ENCODE assay signal across 21 cellular contexts in genomic region chr6:37426058-37426944, GRCh38. TPM values are rescaled to one million over a fixed set of nuclear protein-coding genes. Genes with fewer than 3 reads are reported as not detected.
DNase-seq lines count a peak whose midpoint lies in the region; ATAC-seq and FAIRE-seq lines count a peak whose summit lies in the region.
"Had no signal": no experiment of that assay in that cellular context is flagged by ENCODE, and none has a peak within 500 bp of the region (broad histone marks: within the 10 kb centered on the region; RNA-seq: fewer than 3 reads in every experiment).

No MANE protein-coding gene starts in this region.

- 50 to 70% (median 63%) methylated on average over 4 of the region's 4 CpGs for WGBS in small intestine, 3 donors

- H3K4me2 ChIP-seq in Karpas-422 (ENCODE audit: low read depth, low read length, poor library complexity, severe bottlenecking): no peak overlapping the region
- H3K4me2 ChIP-seq: A549 had no signal

- no peak overlapping the region; the same call in 1 of the 2 replicates for H2AFZ ChIP-seq in Karpas-422 (ENCODE audit: low read length)

- no peaks in the 10 kb centered on the region for H3K9me2 ChIP-seq in Karpas-422 (replicated peaks; ENCODE audit: insufficient read depth, low read length)

- H3K4me1 ChIP-seq in Karpas-422 (ENCODE audit: low read length): no peaks in the 10 kb centered on the region
- peaks cover 4 to 11% of the 10 kb centered on the region in 2 donors for H3K4me1 ChIP-seq in duodenal mucosa (ENCODE audit: control insufficient read depth in 1 of 2, insufficient read depth in 2 of 2, low read length in 2 of 2)
- no peaks in the 10 kb centered on the region for H3K4me1 ChIP-seq in small intestine (ENCODE audit: control insufficient read depth in 2 of 2, insufficient read depth in 1 of 2, low read depth in 1 of 2, low read length in 1 of 2)
- H3K4me1 ChIP-seq: A549 had no signal

- H3K36me3 ChIP-seq in Karpas-422 (ENCODE audit: insufficient read depth, low read length) (no peaks in the 10 kb centered on the region), duodenal mucosa (ENCODE audit: control insufficient read depth in 1 of 2, insufficient read depth in 2 of 2, low read length in 2 of 2) (no peaks in the 10 kb centered on the region), small intestine (ENCODE audit: control insufficient read depth in 2 of 2, insufficient read depth in 2 of 2, low read length in 2 of 2) (no peaks in the 10 kb centered on the region)

- H3K79me2 ChIP-seq in Karpas-422 (ENCODE audit: low read length): no peaks in the 10 kb centered on the region

- no peak for DNase-seq in activated T-cell treated with anti-CD3 and anti-CD28 coated beads, Interleukin-2, amount 50 U/mL, for 72 hours
- no peak for DNase-seq in activated T-cell treated with anti-CD3 and anti-CD28 coated beads, Interleukin-2, amount 50 U/mL, for 24 hours
- peak; percentile 11 for DNase-seq in Karpas-422
- DNase-seq in small intestine: no peak
- DNase-seq in NCI-H2227 treated with DMSO at 0.1 percent for 48 hours (lab: John Stamatoyannopoulos, UW): no peak
- DNase-seq in activated CD4-positive, alpha-beta memory T cell treated with anti-CD3 and anti-CD28 coated beads, Interleukin-2, amount 10 ng/mL, durations not matched to agents 7 days and 5 days: no peak
- DNase-seq: 8988T; ACHN; C1 segment of cervical spinal cord; Calu3; CD4-positive, alpha-beta memory T cell; COR-L47; DMS53; DMS79 treated with DMSO at 0.1 percent for 48 hours; GOT3; H7; HCEC 1CT had no signal

- H3K9ac ChIP-seq in Karpas-422 (ENCODE audit: low read length) (no peak overlapping the region), duodenal mucosa (ENCODE audit: low read depth in 1 of 2, low read length in 2 of 2) (no peak overlapping the region)

- H3K27ac ChIP-seq in Karpas-422 (ENCODE audit: low read length) (no peak overlapping the region), duodenal mucosa (ENCODE audit: low read depth, low read length) (no peak overlapping the region), small intestine (ENCODE audit: low read depth in 1 of 2, low read length in 1 of 2) (no peak overlapping the region)
- H3K27ac ChIP-seq: A549 had no signal

- no peak for ATAC-seq in activated T-cell treated with anti-CD3 and anti-CD28 coated beads, Interleukin-2, amount 50 U/mL, for 72 hours (replicated peaks in 1 of 2)

- CTCF ChIA-PET in activated CD4-positive, alpha-beta memory T cell treated with anti-CD3 and anti-CD28 coated beads, Interleukin-2, amount 10 ng/mL, durations not matched to agents 7 days and 5 days (lab: Charles Lee): no interaction called here

- H3K27ac Mint-ChIP-seq in activated T-cell treated with anti-CD3 and anti-CD28 coated beads, Interleukin-2, amount 50 U/mL, for 72 hours: peak overlapping the region; percentile 44
- H3K27ac Mint-ChIP-seq in activated T-cell treated with anti-CD3 and anti-CD28 coated beads, Interleukin-2, amount 50 U/mL, for 24 hours: no peak overlapping the region
- H3K27ac Mint-ChIP-seq in activated CD4-positive, alpha-beta memory T cell treated with anti-CD3 and anti-CD28 coated beads, Interleukin-2, amount 10 ng/mL, durations not matched to agents 7 days and 5 days: no peak overlapping the region
- H3K27ac Mint-ChIP-seq: CD4-positive, alpha-beta memory T cell had no signal

- FAIRE-seq in G401.6 (lab: Jason Lieb, UNC) (peak; percentile 50), small intestine (lab: Jason Lieb, UNC) (no peak)
- FAIRE-seq: A549, GM12892 had no signal

- no peaks in the 10 kb centered on the region for H3K9me3 Mint-ChIP-seq in activated T-cell treated with anti-CD3 and anti-CD28 coated beads, Interleukin-2, amount 50 U/mL, for 72 hours
- H3K9me3 Mint-ChIP-seq in activated T-cell treated with anti-CD3 and anti-CD28 coated beads, Interleukin-2, amount 50 U/mL, for 24 hours: no peaks in the 10 kb centered on the region
- H3K9me3 Mint-ChIP-seq in activated CD4-positive, alpha-beta memory T cell treated with anti-CD3 and anti-CD28 coated beads, Interleukin-2, amount 10 ng/mL, durations not matched to agents 7 days and 5 days: no peaks in the 10 kb centered on the region

- H3K27me3 Mint-ChIP-seq in activated T-cell treated with anti-CD3 and anti-CD28 coated beads, Interleukin-2, amount 50 U/mL, for 72 hours (ENCODE audit: low read depth): peaks cover 11% of the 10 kb centered on the region
- peaks cover 3% of the 10 kb centered on the region for H3K27me3 Mint-ChIP-seq in activated T-cell treated with anti-CD3 and anti-CD28 coated beads, Interleukin-2, amount 50 U/mL, for 24 hours
- H3K27me3 Mint-ChIP-seq in activated CD4-positive, alpha-beta memory T cell treated with anti-CD3 and anti-CD28 coated beads, Interleukin-2, amount 10 ng/mL, durations not matched to agents 7 days and 5 days: peaks cover 28% of the 10 kb centered on the region

- H3K36me3 Mint-ChIP-seq in activated T-cell treated with anti-CD3 and anti-CD28 coated beads, Interleukin-2, amount 50 U/mL, for 72 hours (ENCODE audit: insufficient read depth in 2 of 2): no peaks in the 10 kb centered on the region
- H3K36me3 Mint-ChIP-seq in activated T-cell treated with anti-CD3 and anti-CD28 coated beads, Interleukin-2, amount 50 U/mL, for 24 hours (ENCODE audit: low read depth): no peaks in the 10 kb centered on the region
- no peaks in the 10 kb centered on the region for H3K36me3 Mint-ChIP-seq in activated CD4-positive, alpha-beta memory T cell treated with anti-CD3 and anti-CD28 coated beads, Interleukin-2, amount 10 ng/mL, durations not matched to agents 7 days and 5 days (ENCODE audit: low read depth)
- H3K36me3 Mint-ChIP-seq: CD4-positive, alpha-beta memory T cell had no signal

- H3K4me1 Mint-ChIP-seq in activated T-cell treated with anti-CD3 and anti-CD28 coated beads, Interleukin-2, amount 50 U/mL, for 72 hours (ENCODE audit: low read depth): no peaks in the 10 kb centered on the region
- peaks cover under 1% of the 10 kb centered on the region for H3K4me1 Mint-ChIP-seq in activated T-cell treated with anti-CD3 and anti-CD28 coated beads, Interleukin-2, amount 50 U/mL, for 24 hours (ENCODE audit: low read depth)
- H3K4me1 Mint-ChIP-seq in activated CD4-positive, alpha-beta memory T cell treated with anti-CD3 and anti-CD28 coated beads, Interleukin-2, amount 10 ng/mL, durations not matched to agents 7 days and 5 days: peaks cover 3% of the 10 kb centered on the region
- H3K4me1 Mint-ChIP-seq: CD4-positive, alpha-beta memory T cell had no signal

- POLR2A ChIA-PET in activated CD4-positive, alpha-beta memory T cell treated with anti-CD3 and anti-CD28 coated beads, Interleukin-2, amount 10 ng/mL, durations not matched to agents 7 days and 5 days (lab: Charles Lee): no interaction called here

- H3K4me3 Mint-ChIP-seq in activated T-cell treated with anti-CD3 and anti-CD28 coated beads, Interleukin-2, amount 50 U/mL, for 72 hours: no peak overlapping the region
- no peak overlapping the region for H3K4me3 Mint-ChIP-seq in activated T-cell treated with anti-CD3 and anti-CD28 coated beads, Interleukin-2, amount 50 U/mL, for 24 hours
- no peak overlapping the region for H3K4me3 Mint-ChIP-seq in activated CD4-positive, alpha-beta memory T cell treated with anti-CD3 and anti-CD28 coated beads, Interleukin-2, amount 10 ng/mL, durations not matched to agents 7 days and 5 days
- H3K4me3 Mint-ChIP-seq: CD4-positive, alpha-beta memory T cell had no signal

- H4K20me1 ChIP-seq in Karpas-422 (ENCODE audit: insufficient read depth, low read depth, low read length): no peaks in the 10 kb centered on the region

- no peaks in the 10 kb centered on the region for H3K9me3 ChIP-seq in Karpas-422 (ENCODE audit: low read length)
- H3K9me3 ChIP-seq in duodenal mucosa (ENCODE audit: control insufficient read depth in 1 of 2, low read length in 2 of 2): no peaks in the 10 kb centered on the region
- no peaks in the 10 kb centered on the region for H3K9me3 ChIP-seq in small intestine (ENCODE audit: control insufficient read depth, low read depth)
- H3K9me3 ChIP-seq: A549 had no signal

- H3K27me3 ChIP-seq in Karpas-422 (ENCODE audit: low read length) (no peaks in the 10 kb centered on the region), duodenal mucosa (ENCODE audit: control insufficient read depth in 1 of 2, insufficient read depth in 2 of 2, low read length in 2 of 2) (no peaks in the 10 kb centered on the region), small intestine (ENCODE audit: control insufficient read depth in 2 of 2, insufficient read depth in 2 of 2, low read length in 2 of 2) (no peaks in the 10 kb centered on the region)

- no peak overlapping the region for H3K4me3 ChIP-seq in Karpas-422 (ENCODE audit: low read length)
- H3K4me3 ChIP-seq in duodenal mucosa (ENCODE audit: low read depth in 1 of 2, low read length in 2 of 2): peak overlapping the region; percentile 2 to 40
- no peak overlapping the region for H3K4me3 ChIP-seq in small intestine (ENCODE audit: low read depth in 1 of 2, low read length in 2 of 2)
- H3K4me3 ChIP-seq: A549 had no signal

RNA-seq across cellular contexts. Expression of gene CMTR1, which starts 6.7 kb away (rescaled TPM):
- total RNA-seq in activated T-cell treated with anti-CD3 and anti-CD28 coated beads, Interleukin-2, amount 50 U/mL, for 72 hours: 10 to 100 TPM; 84.1 to 86.9 TPM
- total RNA-seq in Karpas-422 (2014; rRNA removed; shearing (Covaris generic); ENCODE audit: low replicate concordance): 28.7 and 40.0 TPM in 2 replicates
- polyA plus RNA-seq in small intestine: 10 to 100 TPM; 10.8 to 17.6 (median 12.3) TPM
- total RNA-seq in activated CD4-positive, alpha-beta memory T cell treated with anti-CD3 and anti-CD28 coated beads, Interleukin-2, amount 10 ng/mL, durations not matched to agents 7 days and 5 days: 10 to 100 TPM; 97.7 to 99.7 TPM

Comparison
In these comparisons a context has a peak if more than half of its experiments do, and no peak if none do; other contexts are left out.
1. H3K4me3 ChIP-seq: peak in duodenal mucosa (2 of 2); none in Karpas-422 (single experiment) and small intestine (0 of 2).